ENCODE assay signal across 22 cellular contexts in the genomic region with DNA sequence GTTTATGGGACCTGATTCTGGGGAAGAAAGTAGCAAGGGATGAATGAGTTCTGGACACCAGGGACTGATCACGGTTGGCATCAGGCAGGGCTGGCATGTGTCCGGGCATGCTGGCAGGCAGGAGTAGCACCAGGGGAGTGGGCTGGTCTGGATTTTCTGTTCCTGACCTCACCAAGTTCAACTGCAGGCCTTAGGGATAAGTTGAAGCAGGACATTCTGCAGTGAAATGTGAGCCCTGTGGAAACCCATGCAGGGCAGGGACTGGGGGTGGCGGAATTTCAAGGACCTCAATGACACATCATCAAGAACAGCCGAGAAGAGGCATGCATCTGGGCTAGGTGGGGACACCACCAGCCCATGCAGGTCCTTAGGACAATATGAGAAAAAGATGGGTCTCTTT.
"Had no signal": no experiment of that assay in that cellular context is flagged by ENCODE, and none has a peak within 500 bp of the region (broad histone marks: within the 10 kb centered on the region; RNA-seq: fewer than 3 reads in every experiment).

No MANE protein-coding gene starts in this region.

- H3K4me3 ChIP-seq: breast epithelium, left ventricle myocardium inferior, neural progenitor cell, right atrium auricular region, spleen, transverse colon had no signal

- H3K9ac ChIP-seq: neural progenitor cell had no signal

- H3K9me3 ChIP-seq: breast epithelium, left ventricle myocardium inferior, right atrium auricular region, transverse colon had no signal

- H3K27me3 Mint-ChIP-seq: activated CD4-positive, alpha-beta T cell treated with anti-CD3 and anti-CD28 coated beads, Interleukin-2, amount 10 ng/mL, durations not matched to agents 24 days and 14 days had no signal

- H3K4me1 ChIP-seq: breast epithelium, left ventricle myocardium inferior, right atrium auricular region, transverse colon had no signal

- H3K27me3 ChIP-seq: breast epithelium, neural progenitor cell, right atrium auricular region had no signal

- H3K27ac ChIP-seq: breast epithelium, left ventricle myocardium inferior, neural progenitor cell, right atrium auricular region, spleen, transverse colon, WERI-Rb-1 had no signal

- H3K27ac Mint-ChIP-seq: activated CD4-positive, alpha-beta T cell treated with anti-CD3 and anti-CD28 coated beads, Interleukin-2, amount 10 ng/mL, durations not matched to agents 24 days and 14 days; activated naive CD4-positive, alpha-beta T cell treated with anti-CD3 and anti-CD28 coated beads, Interleukin-2, amount 50 U/mL, for 72 hours; mesothelial cell of epicardium; neural progenitor cell; T-helper 1 cell treated with Interleukin-12 subunit alpha and Interleukin-12 subunit beta and Interleukin-4 antibody, amounts not matched to agents 30 μg/mL and 1 μg/mL, for 36 hours had no signal

- ATAC-seq: activated CD8-positive, alpha-beta T cell treated with anti-CD3 and anti-CD28 coated beads for 36 hours had no signal

- H2AFZ ChIP-seq: neural progenitor cell had no signal

- DNase-seq: activated CD4-positive, alpha-beta T cell treated with anti-CD3 and anti-CD28 coated beads, Interleukin-2, amount 10 ng/mL, durations not matched to agents 24 days and 14 days; activated CD8-positive, alpha-beta T cell treated with anti-CD3 and anti-CD28 coated beads for 36 hours; activated naive CD4-positive, alpha-beta T cell; activated T-cell treated with anti-CD3 and anti-CD28 coated beads, Interleukin-2, amount 50 U/mL, for 48 hours; dermis blood vessel endothelial cell; effector CD4-positive, alpha-beta T cell; islet precursor cell; left ventricle myocardium inferior; occipital lobe; spleen; stimulated activated naive CD4-positive, alpha-beta T cell treated with Interleukin-2 at 50 U/mL for 16 hours; T1000; transverse colon; WERI-Rb-1 had no signal

- H3K4me1 Mint-ChIP-seq: central memory CD8-positive, alpha-beta T cell; mesothelial cell of epicardium had no signal

- H3K36me3 Mint-ChIP-seq: activated naive CD4-positive, alpha-beta T cell treated with anti-CD3 and anti-CD28 coated beads, Interleukin-2, amount 50 U/mL, for 72 hours; mesothelial cell of epicardium; naive thymus-derived CD4-positive, alpha-beta T cell; neural progenitor cell had no signal

- H3K4me2 ChIP-seq: neural progenitor cell had no signal

- H3K36me3 ChIP-seq: breast epithelium, left ventricle myocardium inferior, neural progenitor cell, right atrium auricular region, spleen, transverse colon, WERI-Rb-1 had no signal

- H3K9me3 Mint-ChIP-seq: activated CD4-positive, alpha-beta T cell treated with anti-CD3 and anti-CD28 coated beads, Interleukin-2, amount 10 ng/mL, durations not matched to agents 24 days and 14 days; activated CD8-positive, alpha-beta T cell treated with anti-CD3 and anti-CD28 coated beads for 36 hours; mesothelial cell of epicardium; neural progenitor cell had no signal

- H3K4me3 Mint-ChIP-seq: activated CD4-positive, alpha-beta T cell treated with anti-CD3 and anti-CD28 coated beads, Interleukin-2, amount 10 ng/mL, durations not matched to agents 24 days and 14 days; activated CD8-positive, alpha-beta T cell treated with anti-CD3 and anti-CD28 coated beads for 36 hours; central memory CD8-positive, alpha-beta T cell; mesothelial cell of epicardium; neural progenitor cell; T-helper 1 cell treated with Interleukin-12 subunit alpha and Interleukin-12 subunit beta and Interleukin-4 antibody, amounts not matched to agents 30 μg/mL and 1 μg/mL, for 36 hours had no signal
